In the genomic region with DNA sequence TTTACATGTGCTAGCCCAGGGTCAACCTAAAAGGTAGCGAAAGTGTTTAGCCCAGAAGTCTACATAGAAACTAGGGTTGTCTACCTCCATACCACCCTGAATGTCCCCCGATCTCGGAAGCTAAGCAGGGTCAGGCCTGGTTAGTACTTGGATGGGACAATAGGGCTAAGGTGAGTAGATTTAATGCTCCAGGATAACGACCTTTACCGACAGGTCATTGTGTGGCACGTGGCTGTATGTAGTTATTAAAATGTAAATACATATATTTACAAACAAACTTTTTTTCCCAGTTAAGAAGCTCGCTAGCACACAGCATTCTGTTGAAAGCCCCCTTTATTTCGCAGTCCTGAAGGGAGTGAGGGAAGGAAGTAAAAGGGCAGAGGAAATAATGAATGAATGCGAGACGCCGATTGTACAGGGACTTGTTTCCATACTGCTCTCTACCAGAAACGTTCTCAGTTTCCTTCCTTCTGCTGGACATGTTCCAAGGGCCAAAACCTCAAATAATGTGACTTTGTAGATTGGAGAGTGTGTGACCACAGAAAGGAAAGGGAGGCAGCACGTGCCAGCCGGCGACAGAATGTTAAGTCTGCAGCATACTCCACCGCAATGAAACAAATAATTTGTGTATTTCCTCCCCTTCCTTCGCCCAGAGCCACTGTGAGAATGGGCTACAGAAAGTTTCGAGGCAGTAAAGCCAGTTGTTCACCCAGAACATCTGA, we compare ENCODE assay signal across 1 cellular context.
TF ChIP-seq lines count a peak whose summit lies in the region.

No MANE protein-coding gene starts in this region.

TF ChIP-seq in HepG2, 621 proteins besides CTCF, POLR2A, EP300 and RAD21 (continues in another document):
- TF ChIP-seq MLLT10 (CRISPR knock-in tag; IDR thresholded peaks at IDR 0.05), result no peak
- TF ChIP-seq ZBTB21 (CRISPR knock-in tag; IDR thresholded peaks at IDR 0.05), result no peak
- TF ChIP-seq ZNF143 (CRISPR knock-in tag; IDR thresholded peaks at IDR 0.05), result no peak
- TF ChIP-seq, protein P1, sequence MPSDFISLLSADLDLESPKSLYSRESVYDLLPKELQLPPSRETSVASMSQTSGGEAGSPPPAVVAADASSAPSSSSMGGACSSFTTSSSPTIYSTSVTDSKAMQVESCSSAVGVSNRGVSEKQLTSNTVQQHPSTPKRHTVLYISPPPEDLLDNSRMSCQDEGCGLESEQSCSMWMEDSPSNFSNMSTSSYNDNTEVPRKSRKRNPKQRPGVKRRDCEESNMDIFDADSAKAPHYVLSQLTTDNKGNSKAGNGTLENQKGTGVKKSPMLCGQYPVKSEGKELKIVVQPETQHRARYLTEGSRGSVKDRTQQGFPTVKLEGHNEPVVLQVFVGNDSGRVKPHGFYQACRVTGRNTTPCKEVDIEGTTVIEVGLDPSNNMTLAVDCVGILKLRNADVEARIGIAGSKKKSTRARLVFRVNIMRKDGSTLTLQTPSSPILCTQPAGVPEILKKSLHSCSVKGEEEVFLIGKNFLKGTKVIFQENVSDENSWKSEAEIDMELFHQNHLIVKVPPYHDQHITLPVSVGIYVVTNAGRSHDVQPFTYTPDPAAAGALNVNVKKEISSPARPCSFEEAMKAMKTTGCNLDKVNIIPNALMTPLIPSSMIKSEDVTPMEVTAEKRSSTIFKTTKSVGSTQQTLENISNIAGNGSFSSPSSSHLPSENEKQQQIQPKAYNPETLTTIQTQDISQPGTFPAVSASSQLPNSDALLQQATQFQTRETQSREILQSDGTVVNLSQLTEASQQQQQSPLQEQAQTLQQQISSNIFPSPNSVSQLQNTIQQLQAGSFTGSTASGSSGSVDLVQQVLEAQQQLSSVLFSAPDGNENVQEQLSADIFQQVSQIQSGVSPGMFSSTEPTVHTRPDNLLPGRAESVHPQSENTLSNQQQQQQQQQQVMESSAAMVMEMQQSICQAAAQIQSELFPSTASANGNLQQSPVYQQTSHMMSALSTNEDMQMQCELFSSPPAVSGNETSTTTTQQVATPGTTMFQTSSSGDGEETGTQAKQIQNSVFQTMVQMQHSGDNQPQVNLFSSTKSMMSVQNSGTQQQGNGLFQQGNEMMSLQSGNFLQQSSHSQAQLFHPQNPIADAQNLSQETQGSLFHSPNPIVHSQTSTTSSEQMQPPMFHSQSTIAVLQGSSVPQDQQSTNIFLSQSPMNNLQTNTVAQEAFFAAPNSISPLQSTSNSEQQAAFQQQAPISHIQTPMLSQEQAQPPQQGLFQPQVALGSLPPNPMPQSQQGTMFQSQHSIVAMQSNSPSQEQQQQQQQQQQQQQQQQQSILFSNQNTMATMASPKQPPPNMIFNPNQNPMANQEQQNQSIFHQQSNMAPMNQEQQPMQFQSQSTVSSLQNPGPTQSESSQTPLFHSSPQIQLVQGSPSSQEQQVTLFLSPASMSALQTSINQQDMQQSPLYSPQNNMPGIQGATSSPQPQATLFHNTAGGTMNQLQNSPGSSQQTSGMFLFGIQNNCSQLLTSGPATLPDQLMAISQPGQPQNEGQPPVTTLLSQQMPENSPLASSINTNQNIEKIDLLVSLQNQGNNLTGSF (CRISPR knock-in tag; IDR thresholded peaks at IDR 0.05), result no peak
- no peak for TF ChIP-seq HNRNPH1 (optimal IDR thresholded peaks at IDR 0.05; ENCODE audit: low read depth, low read length)
- no peak for TF ChIP-seq CBFB (CRISPR knock-in tag; IDR thresholded peaks at IDR 0.05)
- TF ChIP-seq PAF1 (CRISPR knock-in tag; IDR thresholded peaks at IDR 0.05), result no peak
- TF ChIP-seq STAT5B (CRISPR knock-in tag; IDR thresholded peaks at IDR 0.05), result no peak
- no peak for TF ChIP-seq ZFP41 (CRISPR knock-in tag; IDR thresholded peaks at IDR 0.05; ENCODE audit: borderline replicate concordance)
- TF ChIP-seq EZH2 (conservative IDR thresholded peaks at IDR 0.05; ENCODE audit: low read depth, low read length), result no peak
- no peak for TF ChIP-seq ELF4 (CRISPR knock-in tag; IDR thresholded peaks at IDR 0.05; ENCODE audit: borderline replicate concordance)
- TF ChIP-seq TEAD2 (CRISPR knock-in tag; IDR thresholded peaks at IDR 0.05), result no peak
- TF ChIP-seq ZNF496 (CRISPR knock-in tag; IDR thresholded peaks at IDR 0.05; ENCODE audit: insufficient replicate concordance), result no peak
- TF ChIP-seq ZNF629 (CRISPR knock-in tag; conservative IDR thresholded peaks at IDR 0.05), result peak; percentile 82
- peak; percentile 71 for TF ChIP-seq TEAD3 (CRISPR knock-in tag; optimal IDR thresholded peaks at IDR 0.05; ENCODE audit: borderline replicate concordance)
- TF ChIP-seq, protein P2, sequence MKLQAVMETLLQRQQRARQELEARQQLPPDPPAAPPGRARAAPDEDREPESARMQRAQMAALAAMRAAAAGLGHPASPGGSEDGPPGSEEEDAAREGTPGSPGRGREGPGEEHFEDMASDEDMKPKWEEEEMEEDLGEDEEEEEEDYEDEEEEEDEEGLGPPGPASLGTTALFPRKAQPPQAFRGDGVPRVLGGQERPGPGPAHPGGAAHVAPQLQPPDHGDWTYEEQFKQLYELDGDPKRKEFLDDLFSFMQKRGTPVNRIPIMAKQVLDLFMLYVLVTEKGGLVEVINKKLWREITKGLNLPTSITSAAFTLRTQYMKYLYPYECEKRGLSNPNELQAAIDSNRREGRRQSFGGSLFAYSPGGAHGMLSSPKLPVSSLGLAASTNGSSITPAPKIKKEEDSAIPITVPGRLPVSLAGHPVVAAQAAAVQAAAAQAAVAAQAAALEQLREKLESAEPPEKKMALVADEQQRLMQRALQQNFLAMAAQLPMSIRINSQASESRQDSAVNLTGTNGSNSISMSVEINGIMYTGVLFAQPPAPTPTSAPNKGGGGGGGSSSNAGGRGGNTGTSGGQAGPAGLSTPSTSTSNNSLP (IDR thresholded peaks at IDR 0.05; ENCODE audit: low read depth, low read length), result peak; percentile 73
- TF ChIP-seq, protein P3, sequence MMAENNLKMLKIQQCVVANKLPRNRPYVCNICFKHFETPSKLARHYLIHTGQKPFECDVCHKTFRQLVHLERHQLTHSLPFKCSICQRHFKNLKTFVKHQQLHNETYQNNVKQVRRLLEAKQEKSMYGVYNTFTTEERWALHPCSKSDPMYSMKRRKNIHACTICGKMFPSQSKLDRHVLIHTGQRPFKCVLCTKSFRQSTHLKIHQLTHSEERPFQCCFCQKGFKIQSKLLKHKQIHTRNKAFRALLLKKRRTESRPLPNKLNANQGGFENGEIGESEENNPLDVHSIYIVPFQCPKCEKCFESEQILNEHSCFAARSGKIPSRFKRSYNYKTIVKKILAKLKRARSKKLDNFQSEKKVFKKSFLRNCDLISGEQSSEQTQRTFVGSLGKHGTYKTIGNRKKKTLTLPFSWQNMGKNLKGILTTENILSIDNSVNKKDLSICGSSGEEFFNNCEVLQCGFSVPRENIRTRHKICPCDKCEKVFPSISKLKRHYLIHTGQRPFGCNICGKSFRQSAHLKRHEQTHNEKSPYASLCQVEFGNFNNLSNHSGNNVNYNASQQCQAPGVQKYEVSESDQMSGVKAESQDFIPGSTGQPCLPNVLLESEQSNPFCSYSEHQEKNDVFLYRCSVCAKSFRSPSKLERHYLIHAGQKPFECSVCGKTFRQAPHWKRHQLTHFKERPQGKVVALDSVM (CRISPR knock-in tag; IDR thresholded peaks at IDR 0.05), result no peak
- no peak for TF ChIP-seq AGO1 (IDR thresholded peaks at IDR 0.05; ENCODE audit: low read depth, low read length, poor library complexity, severe bottlenecking)
- no peak for TF ChIP-seq SYNCRIP (IDR thresholded peaks at IDR 0.05; ENCODE audit: insufficient read depth, low read depth, low read length)
- no peak; the same call in 1 of the 2 replicates for TF ChIP-seq GZF1 (CRISPR knock-in tag; IDR thresholded peaks at IDR 0.05)
- no peak for TF ChIP-seq MTA3 (CRISPR knock-in tag; IDR thresholded peaks at IDR 0.05)
- TF ChIP-seq ZNF136 (CRISPR knock-in tag; IDR thresholded peaks at IDR 0.05; ENCODE audit: low read depth), result no peak
- TF ChIP-seq, protein P4, sequence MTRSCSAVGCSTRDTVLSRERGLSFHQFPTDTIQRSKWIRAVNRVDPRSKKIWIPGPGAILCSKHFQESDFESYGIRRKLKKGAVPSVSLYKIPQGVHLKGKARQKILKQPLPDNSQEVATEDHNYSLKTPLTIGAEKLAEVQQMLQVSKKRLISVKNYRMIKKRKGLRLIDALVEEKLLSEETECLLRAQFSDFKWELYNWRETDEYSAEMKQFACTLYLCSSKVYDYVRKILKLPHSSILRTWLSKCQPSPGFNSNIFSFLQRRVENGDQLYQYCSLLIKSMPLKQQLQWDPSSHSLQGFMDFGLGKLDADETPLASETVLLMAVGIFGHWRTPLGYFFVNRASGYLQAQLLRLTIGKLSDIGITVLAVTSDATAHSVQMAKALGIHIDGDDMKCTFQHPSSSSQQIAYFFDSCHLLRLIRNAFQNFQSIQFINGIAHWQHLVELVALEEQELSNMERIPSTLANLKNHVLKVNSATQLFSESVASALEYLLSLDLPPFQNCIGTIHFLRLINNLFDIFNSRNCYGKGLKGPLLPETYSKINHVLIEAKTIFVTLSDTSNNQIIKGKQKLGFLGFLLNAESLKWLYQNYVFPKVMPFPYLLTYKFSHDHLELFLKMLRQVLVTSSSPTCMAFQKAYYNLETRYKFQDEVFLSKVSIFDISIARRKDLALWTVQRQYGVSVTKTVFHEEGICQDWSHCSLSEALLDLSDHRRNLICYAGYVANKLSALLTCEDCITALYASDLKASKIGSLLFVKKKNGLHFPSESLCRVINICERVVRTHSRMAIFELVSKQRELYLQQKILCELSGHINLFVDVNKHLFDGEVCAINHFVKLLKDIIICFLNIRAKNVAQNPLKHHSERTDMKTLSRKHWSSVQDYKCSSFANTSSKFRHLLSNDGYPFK (CRISPR knock-in tag; IDR thresholded peaks at IDR 0.05; ENCODE audit: borderline replicate concordance), result no peak
- TF ChIP-seq, protein P5, sequence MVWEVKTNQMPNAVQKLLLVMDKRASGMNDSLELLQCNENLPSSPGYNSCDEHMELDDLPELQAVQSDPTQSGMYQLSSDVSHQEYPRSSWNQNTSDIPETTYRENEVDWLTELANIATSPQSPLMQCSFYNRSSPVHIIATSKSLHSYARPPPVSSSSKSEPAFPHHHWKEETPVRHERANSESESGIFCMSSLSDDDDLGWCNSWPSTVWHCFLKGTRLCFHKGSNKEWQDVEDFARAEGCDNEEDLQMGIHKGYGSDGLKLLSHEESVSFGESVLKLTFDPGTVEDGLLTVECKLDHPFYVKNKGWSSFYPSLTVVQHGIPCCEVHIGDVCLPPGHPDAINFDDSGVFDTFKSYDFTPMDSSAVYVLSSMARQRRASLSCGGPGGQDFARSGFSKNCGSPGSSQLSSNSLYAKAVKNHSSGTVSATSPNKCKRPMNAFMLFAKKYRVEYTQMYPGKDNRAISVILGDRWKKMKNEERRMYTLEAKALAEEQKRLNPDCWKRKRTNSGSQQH (CRISPR knock-in tag; IDR thresholded peaks at IDR 0.05; ENCODE audit: low read depth), result 0 out of 2 replicates have a peak, but pooled peaks have one; percentile 62
- TF ChIP-seq ZSCAN22 (CRISPR knock-in tag; IDR thresholded peaks at IDR 0.05), result 0 out of 2 replicates have a peak, but pooled peaks have one; percentile 26
- TF ChIP-seq SIN3B (IDR thresholded peaks at IDR 0.05; ENCODE audit: low read length), result no peak
- TF ChIP-seq, protein P6, sequence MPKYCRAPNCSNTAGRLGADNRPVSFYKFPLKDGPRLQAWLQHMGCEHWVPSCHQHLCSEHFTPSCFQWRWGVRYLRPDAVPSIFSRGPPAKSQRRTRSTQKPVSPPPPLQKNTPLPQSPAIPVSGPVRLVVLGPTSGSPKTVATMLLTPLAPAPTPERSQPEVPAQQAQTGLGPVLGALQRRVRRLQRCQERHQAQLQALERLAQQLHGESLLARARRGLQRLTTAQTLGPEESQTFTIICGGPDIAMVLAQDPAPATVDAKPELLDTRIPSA (CRISPR knock-in tag; IDR thresholded peaks at IDR 0.05; ENCODE audit: borderline replicate concordance), result no peak
- TF ChIP-seq SMYD3 (CRISPR knock-in tag; IDR thresholded peaks at IDR 0.05), result 0 out of 2 replicates have a peak, but pooled peaks have one; percentile 29
- TF ChIP-seq ZKSCAN5 (CRISPR knock-in tag; IDR thresholded peaks at IDR 0.05), result no peak
- TF ChIP-seq, protein P7, sequence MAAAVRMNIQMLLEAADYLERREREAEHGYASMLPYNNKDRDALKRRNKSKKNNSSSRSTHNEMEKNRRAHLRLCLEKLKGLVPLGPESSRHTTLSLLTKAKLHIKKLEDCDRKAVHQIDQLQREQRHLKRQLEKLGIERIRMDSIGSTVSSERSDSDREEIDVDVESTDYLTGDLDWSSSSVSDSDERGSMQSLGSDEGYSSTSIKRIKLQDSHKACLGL (CRISPR knock-in tag; IDR thresholded peaks at IDR 0.05), result no peak
- TF ChIP-seq SMC3 (IDR thresholded peaks at IDR 0.05; ENCODE audit: low read length), result no peak
- no peak for TF ChIP-seq SNRNP70 (IDR thresholded peaks at IDR 0.05; ENCODE audit: low read depth, low read length)
- TF ChIP-seq ARNT (IDR thresholded peaks at IDR 0.05), result no peak
- no peak for TF ChIP-seq TAF1 (CRISPR knock-in tag; IDR thresholded peaks at IDR 0.05)
- TF ChIP-seq FOXK1 (CRISPR knock-in tag; IDR thresholded peaks at IDR 0.05; ENCODE audit: borderline replicate concordance, low read depth), result 0 out of 2 replicates have a peak, but pooled peaks have one; percentile 14
- TF ChIP-seq ZNF34 (CRISPR knock-in tag; IDR thresholded peaks at IDR 0.05; ENCODE audit: borderline replicate concordance), result no peak
- TF ChIP-seq ZNF251 (CRISPR knock-in tag; IDR thresholded peaks at IDR 0.05), result no peak
- TF ChIP-seq REXO4 (CRISPR knock-in tag; IDR thresholded peaks at IDR 0.05; ENCODE audit: borderline replicate concordance), result no peak
- TF ChIP-seq, protein P8, sequence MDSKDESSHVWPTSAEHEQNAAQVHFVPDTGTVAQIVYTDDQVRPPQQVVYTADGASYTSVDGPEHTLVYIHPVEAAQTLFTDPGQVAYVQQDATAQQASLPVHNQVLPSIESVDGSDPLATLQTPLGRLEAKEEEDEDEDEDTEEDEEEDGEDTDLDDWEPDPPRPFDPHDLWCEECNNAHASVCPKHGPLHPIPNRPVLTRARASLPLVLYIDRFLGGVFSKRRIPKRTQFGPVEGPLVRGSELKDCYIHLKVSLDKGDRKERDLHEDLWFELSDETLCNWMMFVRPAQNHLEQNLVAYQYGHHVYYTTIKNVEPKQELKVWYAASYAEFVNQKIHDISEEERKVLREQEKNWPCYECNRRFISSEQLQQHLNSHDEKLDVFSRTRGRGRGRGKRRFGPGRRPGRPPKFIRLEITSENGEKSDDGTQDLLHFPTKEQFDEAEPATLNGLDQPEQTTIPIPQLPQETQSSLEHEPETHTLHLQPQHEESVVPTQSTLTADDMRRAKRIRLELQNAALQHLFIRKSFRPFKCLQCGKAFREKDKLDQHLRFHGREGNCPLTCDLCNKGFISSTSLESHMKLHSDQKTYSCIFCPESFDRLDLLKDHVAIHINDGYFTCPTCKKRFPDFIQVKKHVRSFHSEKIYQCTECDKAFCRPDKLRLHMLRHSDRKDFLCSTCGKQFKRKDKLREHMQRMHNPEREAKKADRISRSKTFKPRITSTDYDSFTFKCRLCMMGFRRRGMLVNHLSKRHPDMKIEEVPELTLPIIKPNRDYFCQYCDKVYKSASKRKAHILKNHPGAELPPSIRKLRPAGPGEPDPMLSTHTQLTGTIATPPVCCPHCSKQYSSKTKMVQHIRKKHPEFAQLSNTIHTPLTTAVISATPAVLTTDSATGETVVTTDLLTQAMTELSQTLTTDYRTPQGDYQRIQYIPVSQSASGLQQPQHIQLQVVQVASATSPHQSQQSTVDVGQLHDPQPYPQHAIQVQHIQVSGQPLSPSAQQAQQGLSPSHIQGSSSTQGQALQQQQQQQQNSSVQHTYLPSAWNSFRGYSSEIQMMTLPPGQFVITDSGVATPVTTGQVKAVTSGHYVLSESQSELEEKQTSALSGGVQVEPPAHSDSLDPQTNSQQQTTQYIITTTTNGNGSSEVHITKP (CRISPR knock-in tag; IDR thresholded peaks at IDR 0.05; ENCODE audit: low read depth), result 0 out of 2 replicates have a peak, but pooled peaks have one; percentile 28
